Comparison of ENCODE assay signal across 10 cellular contexts in genomic region chr18:41096504-41096903, GRCh38.
DNase-seq lines count a peak whose midpoint lies in the region; ATAC-seq lines count a peak whose summit lies in the region.
"Had no signal": no experiment of that assay in that cellular context is flagged by ENCODE, and none has a peak within 500 bp of the region (broad histone marks: within the 10 kb centered on the region; RNA-seq: fewer than 3 reads in every experiment).

No MANE protein-coding gene starts in this region.

- DNase-seq in DMS153 treated with DMSO at 0.1 percent for 48 hours (lab: John Stamatoyannopoulos, UW; ENCODE audit: unreplicated experiment), result peak; percentile 69
- DNase-seq in NCI-H2081 (lab: John Stamatoyannopoulos, UW), result peak; percentile 60 to 85
- peak; percentile 9 for DNase-seq in SW480 (ENCODE audit: low spot score)
- peak; percentile 73 for DNase-seq in left kidney (ENCODE audit: low read depth, low spot score)
- DNase-seq in C1 segment of cervical spinal cord (lab: John Stamatoyannopoulos, UW), result no peak
- no peak for DNase-seq in mesenteric fat pad (ENCODE audit: low spot score)
- no peak for DNase-seq in GDM1 (lab: John Stamatoyannopoulos, UW)
- DNase-seq: activated T-cell treated with anti-CD3 and anti-CD28 coated beads, Interleukin-2, amount 50 U/mL, for 48 hours; endodermal cell had no signal

- ATAC-seq in GM21825 (IDR thresholded peaks at IDR 0.05; ENCODE audit: unreplicated experiment), result no peak

Comparison
In these comparisons a context has a peak if more than half of its experiments do, and no peak if none do; other contexts are left out.
1. DNase-seq: peak in DMS153 treated with DMSO at 0.1 percent for 48 hours (single experiment), NCI-H2081 (2 of 2), SW480 (single experiment) and left kidney (single experiment); none in C1 segment of cervical spinal cord (0 of 14), mesenteric fat pad (single experiment) and GDM1 (single experiment).